ENCODE assay signal across 28 cellular contexts in the genomic region with DNA sequence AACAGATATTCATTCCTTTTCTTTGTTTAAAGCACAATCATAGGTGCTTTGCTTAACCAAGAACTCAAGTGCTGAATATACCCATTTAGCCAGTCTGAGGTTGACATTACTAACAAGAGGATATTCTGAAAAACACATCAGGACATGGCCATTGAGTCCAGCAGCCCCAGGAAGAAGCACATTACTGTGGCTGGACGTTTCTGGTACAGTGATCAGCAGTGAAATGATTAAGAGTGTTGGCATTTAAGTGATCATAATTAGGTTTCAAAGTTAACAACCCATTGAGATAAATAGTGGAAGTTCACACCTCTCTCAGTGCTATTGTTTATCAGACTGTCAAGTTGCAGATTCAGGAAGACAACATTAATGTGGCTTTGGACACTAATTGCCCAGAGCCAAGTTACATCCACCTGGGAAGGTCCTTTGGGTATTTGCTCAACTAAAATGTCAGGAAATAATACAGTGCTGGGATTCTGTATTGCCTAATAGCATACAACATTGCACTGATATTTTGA.
"Had no signal": no experiment of that assay in that cellular context is flagged by ENCODE, and none has a peak within 500 bp of the region (broad histone marks: within the 10 kb centered on the region; RNA-seq: fewer than 3 reads in every experiment).

No MANE protein-coding gene starts in this region.

- H3K36me3 ChIP-seq: esophagus squamous epithelium, heart right ventricle, left ventricle myocardium inferior, lower lobe of right lung, neutrophil, pancreas, right atrium auricular region, suprapubic skin, transverse colon, vagina had no signal

- H3K4me2 ChIP-seq: smooth muscle cell had no signal

- H3K4me1 ChIP-seq: esophagus squamous epithelium, heart right ventricle, left ventricle myocardium inferior, lower lobe of right lung, pancreas, right atrium auricular region, suprapubic skin, transverse colon had no signal

- DNase-seq: dermis blood vessel endothelial cell; effector memory CD4-positive, alpha-beta T cell; erythroblast; esophagus squamous epithelium; foreskin melanocyte; glutamatergic neuron; heart right ventricle; hippocampal formation; immature natural killer cell; islet precursor cell; left cardiac atrium; left ventricle myocardium inferior; lower lobe of right lung; natural killer cell; pancreas; stimulated activated CD4-positive, alpha-beta T cell treated with anti-CD3 and anti-CD28 coated beads, Interleukin-12 subunit alpha, Interleukin-12 subunit beta, amount 100 ng/mL, for 4 hours; stimulated activated CD4-positive, alpha-beta T cell treated with anti-CD3 and anti-CD28 coated beads, Interleukin-1b, Interleukin-23, amount 100 ng/mL, for 48 hours; stimulated activated CD4-positive, alpha-beta T cell treated with anti-CD3 and anti-CD28 coated beads, Interleukin-4, amount 100 ng/mL, for 1 hour; stimulated activated CD8-positive, alpha-beta memory T cell treated with anti-CD3 and anti-CD28 coated beads, Interleukin-4, amount 100 ng/mL, for 48 hours; stimulated activated naive CD4-positive, alpha-beta T cell; stimulated activated naive CD8-positive, alpha-beta T cell treated with anti-CD3 and anti-CD28 coated beads, Interleukin-15, amount 100 ng/mL, for 72 hours; transverse colon had no signal

- H3K27ac ChIP-seq: coronary artery, esophagus squamous epithelium, heart right ventricle, left ventricle myocardium inferior, lower lobe of right lung, neutrophil, pancreas, right atrium auricular region, suprapubic skin, transverse colon, vagina had no signal

- H3K4me3 ChIP-seq: coronary artery, esophagus squamous epithelium, heart right ventricle, left ventricle myocardium inferior, lower lobe of right lung, pancreas, right atrium auricular region, smooth muscle cell, suprapubic skin, transverse colon, vagina had no signal

- H3K9me3 ChIP-seq: esophagus squamous epithelium, lower lobe of right lung, neutrophil, pancreas, right atrium auricular region, suprapubic skin, transverse colon, vagina had no signal

- H3K27me3 ChIP-seq: esophagus squamous epithelium, heart right ventricle, neutrophil, pancreas, right atrium auricular region, suprapubic skin, transverse colon, vagina had no signal
